Comparison of ENCODE assay signal across 8 cellular contexts in the genomic region with DNA sequence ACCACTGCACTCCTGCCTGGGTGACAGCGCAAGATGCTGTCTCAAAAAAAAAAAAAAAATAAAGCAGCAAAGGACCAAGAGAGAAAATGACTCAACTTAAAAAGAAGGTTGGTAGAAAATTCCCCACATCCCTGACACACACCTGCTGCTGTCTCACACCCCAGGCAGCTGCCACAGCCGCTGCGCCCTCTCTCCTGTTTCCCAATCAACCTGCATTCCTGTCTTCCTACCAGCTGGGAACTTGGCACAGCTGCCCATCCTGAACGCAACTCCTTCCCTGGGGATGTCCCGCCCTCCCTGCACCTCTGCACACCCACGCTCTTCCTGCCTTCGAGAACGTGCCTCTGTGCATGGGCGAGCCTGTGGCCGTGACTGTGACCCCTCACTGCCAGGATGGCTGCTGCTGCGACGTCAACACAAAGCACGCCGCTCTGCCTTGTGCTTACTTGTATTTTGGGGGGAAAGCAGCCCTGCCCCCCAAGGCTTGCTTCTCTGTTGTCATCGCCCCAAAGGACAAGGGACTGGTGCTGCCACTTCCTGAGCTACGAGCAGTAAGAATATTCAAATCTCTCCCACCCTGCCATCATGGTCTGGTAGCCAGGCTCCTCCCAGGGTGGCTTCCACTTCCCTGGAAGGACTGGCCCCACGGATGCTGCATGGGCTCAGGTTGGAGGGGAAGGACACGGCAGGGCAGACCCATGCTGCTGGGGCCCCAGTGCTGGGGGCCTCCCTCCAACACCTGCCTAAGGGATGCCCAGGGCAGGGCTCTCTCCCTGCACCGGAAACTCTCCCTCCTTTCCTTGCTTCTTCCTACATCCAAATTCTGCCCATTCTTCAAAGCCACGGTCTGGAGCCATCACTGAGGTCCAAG. TPM values are rescaled to one million over a fixed set of nuclear protein-coding genes. Genes with fewer than 3 reads are reported as not detected.
DNase-seq lines count a peak whose midpoint lies in the region; ATAC-seq and TF ChIP-seq lines count a peak whose summit lies in the region.

No MANE protein-coding gene starts in this region.

- CTCF ChIA-PET in CD8-positive, alpha-beta memory T cell (lab: Charles Lee) = interaction anchor here (0.6 to 1.6 kb wide), 5 partner anchors 10 to 38 kb away, joined by 3 to 5 read pairs (median 4); no protein-coding TSS in a partner anchor

- peaks cover 0 to 17% (median 0%) of the 10 kb centered on the region in 3 donors for H3K36me3 Mint-ChIP-seq in CD8-positive, alpha-beta memory T cell
- H3K36me3 Mint-ChIP-seq in activated naive CD4-positive, alpha-beta T cell treated with anti-CD3 and anti-CD28 coated beads, Interleukin-2, amount 50 U/mL, for 72 hours = peaks cover 0 to 4% of the 10 kb centered on the region in 2 donors

- 40 to 54% methylated on average over 8 to 20 of the region's 20 CpGs for WGBS in upper lobe of left lung, 2 donors

- H3K4me1 ChIP-seq in CD8-positive, alpha-beta memory T cell (ENCODE audit: insufficient read depth, low read length) = peaks cover 45% of the 10 kb centered on the region
- H3K4me1 ChIP-seq in HUES6 (ENCODE audit: control insufficient read depth, insufficient read depth, low read length) (peaks cover 43% of the 10 kb centered on the region), lower lobe of right lung (peaks cover 53% of the 10 kb centered on the region), upper lobe of left lung (peaks cover 54 to 62% (median 59%) of the 10 kb centered on the region in 4 donors)

- H3K36me3 ChIP-seq in CD8-positive, alpha-beta memory T cell (ENCODE audit: insufficient read depth, low read length) = no peaks in the 10 kb centered on the region
- H3K36me3 ChIP-seq in HUES6 (ENCODE audit: control insufficient read depth, insufficient read depth, low read length) (peaks cover 7% of the 10 kb centered on the region), lower lobe of right lung (peaks cover 15% of the 10 kb centered on the region), upper lobe of left lung (peaks cover 0 to 13% (median 8%) of the 10 kb centered on the region in 4 donors)

- H3K9ac ChIP-seq in HUES6 (ENCODE audit: low read length) = peak overlapping the region; percentile 27

- ATAC-seq in activated naive CD4-positive, alpha-beta T cell treated with anti-CD3 and anti-CD28 coated beads, Interleukin-2, amount 50 U/mL, for 72 hours = peak; percentile 71 to 86
- ATAC-seq in lower lobe of right lung (peak; percentile 67 to 75), upper lobe of left lung (ENCODE audit: low FRiP score in 2 of 2) (peak in 1 of 2 donors; percentile 65), HG03196 (IDR thresholded peaks at IDR 0.05; ENCODE audit: unreplicated experiment) (no peak)

- intact Hi-C loops in lower lobe of right lung (cut with DNase I) = no loop called here

- peak overlapping the region; percentile 27 for H3K4me3 ChIP-seq in CD8-positive, alpha-beta memory T cell (ENCODE audit: low read length)
- H3K4me3 ChIP-seq in HUES6 (ENCODE audit: low read depth, low read length) (no peak overlapping the region), lower lobe of right lung (peak overlapping the region; percentile 2), upper lobe of left lung (peak overlapping the region in 2 of 4 donors; percentile 17 to 21)

- no peaks in the 10 kb centered on the region for H3K9me3 ChIP-seq in CD8-positive, alpha-beta memory T cell (ENCODE audit: low read length)
- H3K9me3 ChIP-seq in HUES6 (ENCODE audit: control insufficient read depth, insufficient read depth, low read depth, low read length) (no peaks in the 10 kb centered on the region), lower lobe of right lung (no peaks in the 10 kb centered on the region), upper lobe of left lung (no peaks in the 10 kb centered on the region)

- POLR2A ChIA-PET in CD8-positive, alpha-beta memory T cell (lab: Charles Lee) = interaction anchor here (1.1 to 1.9 kb wide), 3 partner anchors 10 to 37 kb away, joined by 3 to 6 read pairs (median 4); a partner anchor contains a TSS

- H3K27me3 Mint-ChIP-seq in CD8-positive, alpha-beta memory T cell = no peaks in the 10 kb centered on the region

- TF ChIP-seq POLR2A in upper lobe of left lung (IDR thresholded peaks at IDR 0.05) = no peak

- H3K4me1 Mint-ChIP-seq in CD8-positive, alpha-beta memory T cell = peaks cover 44 to 72% (median 46%) of the 10 kb centered on the region in 3 donors

- H3K9me3 Mint-ChIP-seq in CD8-positive, alpha-beta memory T cell = no peaks in the 10 kb centered on the region
- H3K9me3 Mint-ChIP-seq in activated naive CD4-positive, alpha-beta T cell treated with anti-CD3 and anti-CD28 coated beads, Interleukin-2, amount 50 U/mL, for 72 hours = no peaks in the 10 kb centered on the region

- no peaks in the 10 kb centered on the region for H3K27me3 ChIP-seq in CD8-positive, alpha-beta memory T cell (ENCODE audit: insufficient read depth, low read length, poor library complexity, severe bottlenecking)
- H3K27me3 ChIP-seq in HUES6 (ENCODE audit: control insufficient read depth, insufficient read depth, low read length) (no peaks in the 10 kb centered on the region), lower lobe of right lung (ENCODE audit: low read depth) (no peaks in the 10 kb centered on the region), upper lobe of left lung (no peaks in the 10 kb centered on the region)

- peak overlapping the region; percentile 40 to 94 (median 87) for H3K4me3 Mint-ChIP-seq in CD8-positive, alpha-beta memory T cell

- TF ChIP-seq CTCF in lower lobe of right lung (IDR thresholded peaks at IDR 0.05) = no peak
- peak in 1 of 6 experiments; percentile 18 for TF ChIP-seq CTCF in upper lobe of left lung (IDR thresholded peaks at IDR 0.05)

- H3K27ac Mint-ChIP-seq in CD8-positive, alpha-beta memory T cell = peak overlapping the region; percentile 86 to 99 (median 96)
- peak overlapping the region; percentile 79 to 87 for H3K27ac Mint-ChIP-seq in activated naive CD4-positive, alpha-beta T cell treated with anti-CD3 and anti-CD28 coated beads, Interleukin-2, amount 50 U/mL, for 72 hours

- no peak for TF ChIP-seq EP300 in upper lobe of left lung (IDR thresholded peaks at IDR 0.05)

- peak in 2 of 5 donors; percentile 17 to 56 for DNase-seq in CD8-positive, alpha-beta memory T cell
- DNase-seq in activated naive CD4-positive, alpha-beta T cell treated with anti-CD3 and anti-CD28 coated beads, Interleukin-2, amount 50 U/mL, for 72 hours (ENCODE audit: low spot score in 2 of 2) = peak in 1 of 2 donors; percentile 38
- DNase-seq in lower lobe of right lung (peak; percentile 81), upper lobe of left lung (peak; percentile 45 to 86), NCI-H82 (lab: John Stamatoyannopoulos, UW) (no peak), T1000 (lab: John Stamatoyannopoulos, UW) (no peak)

- H3K27ac ChIP-seq in CD8-positive, alpha-beta memory T cell (ENCODE audit: low read depth, low read length) = peak overlapping the region; percentile 40
- H3K27ac ChIP-seq in HUES6 (ENCODE audit: low read depth, low read length) = no peak overlapping the region
- peak overlapping the region; percentile 82 for H3K27ac ChIP-seq in lower lobe of right lung
- H3K27ac ChIP-seq in upper lobe of left lung = peak overlapping the region; percentile 72 to 85 (median 82)

RNA-seq across cellular contexts. Expression of a gene that starts 20.7 kb away (rescaled TPM):
- total RNA-seq in CD8-positive, alpha-beta memory T cell = 10 to 100 TPM; 39.8 to 41.2 TPM
- polyA plus RNA-seq in CD8-positive, alpha-beta memory T cell = 24.7 TPM
- total RNA-seq in activated naive CD4-positive, alpha-beta T cell treated with anti-CD3 and anti-CD28 coated beads, Interleukin-2, amount 50 U/mL, for 72 hours = 10 to 100 TPM; 40.9 to 53.4 TPM
- 44.3 TPM for total RNA-seq in lower lobe of right lung
- total RNA-seq in upper lobe of left lung = 10 to 100 TPM; 27.4 to 60.1 (median 53.8) TPM

RNA-seq across cellular contexts. Expression of a gene that starts 22.8 kb away (rescaled TPM):
- 10 to 100 TPM; 65.2 to 69.5 TPM for total RNA-seq in CD8-positive, alpha-beta memory T cell
- polyA plus RNA-seq in CD8-positive, alpha-beta memory T cell = 5.8 TPM
- total RNA-seq in activated naive CD4-positive, alpha-beta T cell treated with anti-CD3 and anti-CD28 coated beads, Interleukin-2, amount 50 U/mL, for 72 hours = 10 to 100 TPM; 67.1 to 93.6 TPM
- total RNA-seq in lower lobe of right lung (7.2 TPM), upper lobe of left lung (10 to 100 TPM in 3 of 6 donors, 1 to 10 TPM in 3; 3.3 to 16.8 (median 10.1) TPM)

RNA-seq across cellular contexts. Expression of a gene that starts 36.3 kb away (rescaled TPM):
- total RNA-seq in CD8-positive, alpha-beta memory T cell = 10 to 100 TPM; 17.0 to 18.3 TPM
- 8.4 TPM for polyA plus RNA-seq in CD8-positive, alpha-beta memory T cell
- 10 to 100 TPM; 18.4 to 22.0 TPM for total RNA-seq in activated naive CD4-positive, alpha-beta T cell treated with anti-CD3 and anti-CD28 coated beads, Interleukin-2, amount 50 U/mL, for 72 hours
- total RNA-seq in lower lobe of right lung = 41.2 TPM
- 10 to 100 TPM in 4 of 6 donors, 1 to 10 TPM in 2; 7.7 to 37.1 (median 15.6) TPM for total RNA-seq in upper lobe of left lung

RNA-seq across cellular contexts. Expression of a gene that starts 41.0 kb away (rescaled TPM):
- total RNA-seq in CD8-positive, alpha-beta memory T cell = 1 to 10 TPM; 3.9 to 6.1 TPM
- polyA plus RNA-seq in CD8-positive, alpha-beta memory T cell = 1.8 TPM
- 10 to 100 TPM; 17.4 to 22.3 TPM for total RNA-seq in activated naive CD4-positive, alpha-beta T cell treated with anti-CD3 and anti-CD28 coated beads, Interleukin-2, amount 50 U/mL, for 72 hours
- 11.8 TPM for total RNA-seq in lower lobe of right lung
- total RNA-seq in upper lobe of left lung = 10 to 100 TPM; 11.2 to 39.8 (median 14.7) TPM

Comparison
In these comparisons a context has a peak if more than half of its experiments do, and no peak if none do; other contexts are left out.
1. DNase-seq: peak in lower lobe of right lung (single experiment) and upper lobe of left lung (2 of 2); none in NCI-H82 (single experiment) and T1000 (single experiment).